7 cellular contexts compared by ENCODE assay signal in genomic region chr17:59154721-59155438, GRCh38. TPM values are rescaled to one million over a fixed set of nuclear protein-coding genes. Genes with fewer than 3 reads are reported as not detected.
DNase-seq lines count a peak whose midpoint lies in the region; ATAC-seq, FAIRE-seq and TF ChIP-seq lines count a peak whose summit lies in the region.

A gene with protein sequence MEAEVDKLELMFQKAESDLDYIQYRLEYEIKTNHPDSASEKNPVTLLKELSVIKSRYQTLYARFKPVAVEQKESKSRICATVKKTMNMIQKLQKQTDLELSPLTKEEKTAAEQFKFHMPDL (minus strand): TSS chr17:59155186. CDS start chr17:59155163, 23 bp downstream.

- ATAC-seq in GM18873 (IDR thresholded peaks at IDR 0.05; ENCODE audit: low FRiP score, unreplicated experiment) (peak; percentile 84), HG03097 (IDR thresholded peaks at IDR 0.05; ENCODE audit: low FRiP score, unreplicated experiment) (peak; percentile 80), HepG2 (peak; percentile 92)

- peak; percentile 55; the same call in 1 of the 2 replicates for TF ChIP-seq RAD21 in HepG2 (CRISPR knock-in tag; IDR thresholded peaks at IDR 0.05)

- TF ChIP-seq CTCF in choroid plexus epithelial cell (conservative IDR thresholded peaks at IDR 0.05; ENCODE audit: low read depth, low read length) (no peak), HepG2 (CRISPR knock-in tag; IDR thresholded peaks at IDR 0.05) (no peak)

- no peak within 1 kb of the TSS for H2AFZ ChIP-seq in HepG2 (ENCODE audit: low read length)

- H3K4me3 ChIP-seq in choroid plexus epithelial cell (ENCODE audit: low read depth, low read length) (peak within 1 kb of the TSS; percentile 88), HepG2 (replicated peaks in 1 of 3; ENCODE audit: insufficient read depth in 1 of 3, low read depth in 2 of 3, low read length in 3 of 3) (peak within 1 kb of the TSS; percentile 83 to 95 (median 89))

- under 1% methylated on average over 39 of the region's 39 CpGs for WGBS in HepG2 (ENCODE audit: low lambda C conversion rate)

- no peaks in the 10 kb centered on the region for H3K9me3 ChIP-seq in HepG2 (ENCODE audit: low read length)

- peak within 1 kb of the TSS; percentile 79 for H3K4me2 ChIP-seq in HepG2 (ENCODE audit: low read depth, low read length)

- no peak for TF ChIP-seq EP300 in HepG2 (IDR thresholded peaks at IDR 0.05; ENCODE audit: low read depth in 2 of 2, low read length in 2 of 2)
- TF ChIP-seq EP300 in HepG2 (CRISPR knock-in tag; IDR thresholded peaks at IDR 0.05; ENCODE audit: borderline replicate concordance): peak; percentile 44; the same call in 1 of the 2 replicates

- FAIRE-seq in HepG2 (lab: Jason Lieb, UNC): no peak

- H3K36me3 ChIP-seq in HepG2 (replicated peaks in 1 of 2; ENCODE audit: control insufficient read depth in 1 of 2, insufficient read depth in 2 of 2, low read length in 2 of 2): peaks cover 0 to 2% of the 10 kb centered on the region in 2 experiments; a peak in 1 of 5 replicates

- H4K20me1 ChIP-seq in HepG2 (ENCODE audit: insufficient read depth, low read length): no peaks in the 10 kb centered on the region; the same call in 1 of the 2 replicates

- intact Hi-C loops in HepG2 (cut with micrococcal nuclease; ENCODE audit: unreplicated experiment): loop anchor here (1.0 kb wide), 2 partner anchors 49 to 65 kb away; partner anchors contain the start of genes GDPD1 and TRIM37

- TF ChIP-seq POLR2A in HepG2 (IDR thresholded peaks at IDR 0.05; ENCODE audit: insufficient read depth in 1 of 2, low read depth in 2 of 2, low read length in 2 of 2): peak; percentile 50 to 80

- peaks cover 88% of the 10 kb centered on the region for H3K79me2 ChIP-seq in HepG2 (ENCODE audit: insufficient read depth, low read length)

- peak; percentile 100 for DNase-seq in NCI-H2171 (lab: John Stamatoyannopoulos, UW)
- DNase-seq in activated CD4-positive, CD25-positive, alpha-beta regulatory T cell treated with anti-CD3 and anti-CD28 coated beads, Interleukin-2, amount 50 U/mL, for 72 hours: peak; percentile 92
- no peak for DNase-seq in choroid plexus epithelial cell (ENCODE audit: low read depth)
- no peak for DNase-seq in HepG2 (ENCODE audit: low spot score)
- DNase-seq in stimulated activated CD4-positive, alpha-beta T cell treated with anti-CD3 and anti-CD28 coated beads, Interleukin-4, amount 100 ng/mL, for 24 hours: peak; percentile 98

- POLR2A ChIA-PET in HepG2 (lab: Yijun Ruan, JAX): interaction anchor here (0.7 to 2.7 kb wide), 17 partner anchors 9 to 882 kb away, joined by 3 to 21 read pairs (median 4); partner anchors contain the start of genes CLTC, GDPD1, RAD51C and SMG8

- CTCF ChIA-PET in HepG2 (lab: Yijun Ruan, JAX; ENCODE audit: low intra/inter-chr PET ratio, low total read pairs): no interaction called here

- in situ Hi-C loops in HepG2 (cut with HindIII; ENCODE audit: extremely low pct_ligation_motif_present, low pct_unique_long_range_greater_than_20kb): no loop called here

- BruUV-seq in HepG2 (replicated peaks; lab: Mats Ljungman, UMichigan): no TSS peak

- H3K27ac ChIP-seq in HepG2 (ENCODE audit: extremely low read length, insufficient read depth, low read length): peak within 1 kb of the TSS; percentile 95

- H3K27me3 ChIP-seq in HepG2 (ENCODE audit: control insufficient read depth in 1 of 2, insufficient read depth in 2 of 2, low read length in 2 of 2): no peaks in the 10 kb centered on the region; a peak in 1 of 5 replicates

- H3K4me1 ChIP-seq in HepG2 (ENCODE audit: insufficient read depth, low read length): peaks cover 67% of the 10 kb centered on the region

- peak within 1 kb of the TSS; percentile 90 for H3K9ac ChIP-seq in HepG2 (ENCODE audit: insufficient read depth, low read depth, low read length)

TF ChIP-seq in HepG2, 621 proteins besides CTCF, POLR2A, EP300 and RAD21 (continues in another document):
- no peak for TF ChIP-seq KLF12 (CRISPR knock-in tag; IDR thresholded peaks at IDR 0.05; ENCODE audit: borderline replicate concordance)
- 0 out of 2 replicates have a peak, but pooled peaks have one; percentile 23 for TF ChIP-seq HIVEP1 (CRISPR knock-in tag; IDR thresholded peaks at IDR 0.05)
- TF ChIP-seq ZNF670 (CRISPR knock-in tag; IDR thresholded peaks at IDR 0.05; ENCODE audit: borderline replicate concordance): no peak
- TF ChIP-seq HMG20A (CRISPR knock-in tag; IDR thresholded peaks at IDR 0.05; ENCODE audit: borderline replicate concordance): no peak
- TF ChIP-seq, protein P1, sequence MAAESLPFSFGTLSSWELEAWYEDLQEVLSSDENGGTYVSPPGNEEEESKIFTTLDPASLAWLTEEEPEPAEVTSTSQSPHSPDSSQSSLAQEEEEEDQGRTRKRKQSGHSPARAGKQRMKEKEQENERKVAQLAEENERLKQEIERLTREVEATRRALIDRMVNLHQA (CRISPR knock-in tag; IDR thresholded peaks at IDR 0.05): no peak
- TF ChIP-seq KDM3A (CRISPR knock-in tag; IDR thresholded peaks at IDR 0.05; ENCODE audit: low read depth): no peak
- no peak for TF ChIP-seq ZBTB14 (CRISPR knock-in tag; IDR thresholded peaks at IDR 0.05)
- TF ChIP-seq PLRG1 (conservative IDR thresholded peaks at IDR 0.05): no peak
- no peak for TF ChIP-seq LCORL (IDR thresholded peaks at IDR 0.05)
- TF ChIP-seq LCORL (CRISPR knock-in tag; IDR thresholded peaks at IDR 0.05): no peak; the same call in none of the 2 replicates
- no peak for TF ChIP-seq ZNF878 (CRISPR knock-in tag; IDR thresholded peaks at IDR 0.05)
- no peak for TF ChIP-seq ZBTB49 (CRISPR knock-in tag; IDR thresholded peaks at IDR 0.05; ENCODE audit: borderline replicate concordance)
- TF ChIP-seq, protein P2, sequence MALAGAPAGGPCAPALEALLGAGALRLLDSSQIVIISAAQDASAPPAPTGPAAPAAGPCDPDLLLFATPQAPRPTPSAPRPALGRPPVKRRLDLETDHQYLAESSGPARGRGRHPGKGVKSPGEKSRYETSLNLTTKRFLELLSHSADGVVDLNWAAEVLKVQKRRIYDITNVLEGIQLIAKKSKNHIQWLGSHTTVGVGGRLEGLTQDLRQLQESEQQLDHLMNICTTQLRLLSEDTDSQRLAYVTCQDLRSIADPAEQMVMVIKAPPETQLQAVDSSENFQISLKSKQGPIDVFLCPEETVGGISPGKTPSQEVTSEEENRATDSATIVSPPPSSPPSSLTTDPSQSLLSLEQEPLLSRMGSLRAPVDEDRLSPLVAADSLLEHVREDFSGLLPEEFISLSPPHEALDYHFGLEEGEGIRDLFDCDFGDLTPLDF (CRISPR knock-in tag; IDR thresholded peaks at IDR 0.05): peak; percentile 92
- peak; percentile 70; the same call in 1 of the 2 replicates for TF ChIP-seq ZNF556 (CRISPR knock-in tag; IDR thresholded peaks at IDR 0.05; ENCODE audit: borderline replicate concordance)

RNA-seq across cellular contexts. Expression of the gene that starts here (rescaled TPM):
- total RNA-seq in HepG2 (2016; rRNA removed; fragmentation: Illumina TruSeq; extraction: Trizol): 91.8 and 148 TPM in 2 replicates
- total RNA-seq in HepG2 (2016; cell fraction: cytosol; rRNA removed; fragmentation: Illumina TruSeq; extraction: Trizol; ENCODE audit: low read depth): 47.5 and 49.5 TPM in 2 replicates
- 89.8 and 139 TPM in 2 replicates for total RNA-seq in HepG2 (2016; cell fraction: insoluble cytoplasmic fraction; rRNA removed; fragmentation: Illumina TruSeq; extraction: Trizol)
- total RNA-seq in HepG2 (2016; cell fraction: membrane; rRNA removed; fragmentation: Illumina TruSeq; extraction: Trizol): 81.2 and 89.4 TPM in 2 replicates
- 28.6 and 29.7 TPM in 2 replicates for total RNA-seq in HepG2 (2016; cell fraction: nucleus; rRNA removed; fragmentation: Illumina TruSeq; extraction: Trizol)
- polyA plus RNA-seq in HepG2 (2011; rRNA removed): 13.4 and 18.6 TPM in 2 replicates
- polyA plus RNA-seq in HepG2 (2011; cell fraction: cytosol; rRNA removed): 15.1 and 24.3 TPM in 2 replicates
- 2.0 and 33.2 TPM in 2 replicates for polyA plus RNA-seq in HepG2 (2011; cell fraction: nucleus; rRNA removed)
- polyA plus RNA-seq in HepG2 (2012): 55.5 and 76.1 TPM in 2 replicates
- polyA plus RNA-seq in HepG2 (2016; cell fraction: cytosol; fragmentation: Illumina TruSeq; extraction: Trizol; ENCODE audit: low read depth): 72.1 and 80.1 TPM in 2 replicates
- polyA plus RNA-seq in HepG2 (2016; cell fraction: insoluble cytoplasmic fraction; fragmentation: Illumina TruSeq; extraction: Trizol; ENCODE audit: low read depth): 160 and 181 TPM in 2 replicates
- 88.8 and 95.8 TPM in 2 replicates for polyA plus RNA-seq in HepG2 (2016; cell fraction: membrane; fragmentation: Illumina TruSeq; extraction: Trizol; ENCODE audit: low read depth)
- 57.5 and 58.6 TPM in 2 replicates for polyA plus RNA-seq in HepG2 (2016; cell fraction: nucleus; fragmentation: Illumina TruSeq; extraction: Trizol; ENCODE audit: insufficient read depth, low read depth)
- polyA minus RNA-seq in HepG2 (2011; rRNA and poly(A)+ RNA removed; ENCODE audit: low replicate concordance): 9.6 and 20.6 TPM in 2 replicates
- 12.0 and 15.6 TPM in 2 replicates for polyA minus RNA-seq in HepG2 (2011; cell fraction: cytosol; rRNA and poly(A)+ RNA removed)
- polyA minus RNA-seq in HepG2 (2011; cell fraction: nucleus; rRNA and poly(A)+ RNA removed): 21.4 and 37.5 TPM in 2 replicates

Comparison
In these comparisons a context has a peak if more than half of its experiments do, and no peak if none do; other contexts are left out.
1. DNase-seq: peak in NCI-H2171 (single experiment), activated CD4-positive, CD25-positive, alpha-beta regulatory T cell treated with anti-CD3 and anti-CD28 coated beads, Interleukin-2, amount 50 U/mL, for 72 hours (single experiment) and stimulated activated CD4-positive, alpha-beta T cell treated with anti-CD3 and anti-CD28 coated beads, Interleukin-4, amount 100 ng/mL, for 24 hours (single experiment); none in choroid plexus epithelial cell (single experiment) and HepG2 (single experiment).
2. Peak in every context shown above with its lines, with median percentiles within 50 percentile points of each other: ATAC-seq.